1 cellular context compared by ENCODE assay signal in genomic region chr3:173799073-173799830, GRCh38.
TF ChIP-seq lines count a peak whose summit lies in the region.

No MANE protein-coding gene starts in this region.

TF ChIP-seq in GM23338, 12 proteins besides CTCF, POLR2A, EP300 and RAD21 (continued from another document):
- TF ChIP-seq ETS1 (IDR thresholded peaks at IDR 0.05), result no peak
- no peak for TF ChIP-seq ZNF114 (CRISPR knock-in tag; IDR thresholded peaks at IDR 0.05)
- TF ChIP-seq EZH2 (IDR thresholded peaks at IDR 0.05; ENCODE audit: low read depth, unreplicated experiment), result no peak
- no peak for TF ChIP-seq JUNB (IDR thresholded peaks at IDR 0.05; ENCODE audit: unreplicated experiment)
